In the genomic region with DNA sequence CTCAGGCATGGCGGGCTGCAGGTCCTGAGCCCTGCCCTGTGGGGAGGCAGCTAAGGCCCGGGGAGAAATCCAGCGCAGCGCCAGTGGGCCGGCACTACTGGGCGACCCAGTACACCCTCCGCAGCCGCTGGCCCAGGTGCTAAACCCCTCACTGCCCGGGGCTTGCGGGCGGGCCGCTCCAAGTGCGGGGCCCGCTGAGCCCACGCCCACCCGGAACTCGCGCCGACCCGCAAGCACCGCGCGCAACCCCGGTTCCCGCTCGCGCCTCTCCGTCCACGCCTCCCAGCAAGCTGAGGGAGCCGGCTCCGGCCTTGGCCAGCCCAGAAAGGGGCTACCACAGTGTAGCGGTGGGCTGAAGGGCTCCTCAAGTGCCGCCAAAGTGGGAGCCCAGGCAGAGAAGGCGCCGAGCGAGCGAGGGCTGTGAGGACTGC, we compare ENCODE assay signal across 1 cellular context.
A peak's percentile ranks its signal among the peaks of the same experiment; 100 is the strongest.
TF ChIP-seq lines count a peak whose summit lies in the region.

No MANE protein-coding gene starts in this region.

TF ChIP-seq in K562, 482 proteins besides CTCF, POLR2A, EP300 and RAD21:
- TF ChIP-seq, protein P1, sequence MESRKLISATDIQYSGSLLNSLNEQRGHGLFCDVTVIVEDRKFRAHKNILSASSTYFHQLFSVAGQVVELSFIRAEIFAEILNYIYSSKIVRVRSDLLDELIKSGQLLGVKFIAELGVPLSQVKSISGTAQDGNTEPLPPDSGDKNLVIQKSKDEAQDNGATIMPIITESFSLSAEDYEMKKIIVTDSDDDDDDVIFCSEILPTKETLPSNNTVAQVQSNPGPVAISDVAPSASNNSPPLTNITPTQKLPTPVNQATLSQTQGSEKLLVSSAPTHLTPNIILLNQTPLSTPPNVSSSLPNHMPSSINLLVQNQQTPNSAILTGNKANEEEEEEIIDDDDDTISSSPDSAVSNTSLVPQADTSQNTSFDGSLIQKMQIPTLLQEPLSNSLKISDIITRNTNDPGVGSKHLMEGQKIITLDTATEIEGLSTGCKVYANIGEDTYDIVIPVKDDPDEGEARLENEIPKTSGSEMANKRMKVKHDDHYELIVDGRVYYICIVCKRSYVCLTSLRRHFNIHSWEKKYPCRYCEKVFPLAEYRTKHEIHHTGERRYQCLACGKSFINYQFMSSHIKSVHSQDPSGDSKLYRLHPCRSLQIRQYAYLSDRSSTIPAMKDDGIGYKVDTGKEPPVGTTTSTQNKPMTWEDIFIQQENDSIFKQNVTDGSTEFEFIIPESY (CRISPR knock-in tag; IDR thresholded peaks at IDR 0.05): peak; percentile 79
